In the genomic region with DNA sequence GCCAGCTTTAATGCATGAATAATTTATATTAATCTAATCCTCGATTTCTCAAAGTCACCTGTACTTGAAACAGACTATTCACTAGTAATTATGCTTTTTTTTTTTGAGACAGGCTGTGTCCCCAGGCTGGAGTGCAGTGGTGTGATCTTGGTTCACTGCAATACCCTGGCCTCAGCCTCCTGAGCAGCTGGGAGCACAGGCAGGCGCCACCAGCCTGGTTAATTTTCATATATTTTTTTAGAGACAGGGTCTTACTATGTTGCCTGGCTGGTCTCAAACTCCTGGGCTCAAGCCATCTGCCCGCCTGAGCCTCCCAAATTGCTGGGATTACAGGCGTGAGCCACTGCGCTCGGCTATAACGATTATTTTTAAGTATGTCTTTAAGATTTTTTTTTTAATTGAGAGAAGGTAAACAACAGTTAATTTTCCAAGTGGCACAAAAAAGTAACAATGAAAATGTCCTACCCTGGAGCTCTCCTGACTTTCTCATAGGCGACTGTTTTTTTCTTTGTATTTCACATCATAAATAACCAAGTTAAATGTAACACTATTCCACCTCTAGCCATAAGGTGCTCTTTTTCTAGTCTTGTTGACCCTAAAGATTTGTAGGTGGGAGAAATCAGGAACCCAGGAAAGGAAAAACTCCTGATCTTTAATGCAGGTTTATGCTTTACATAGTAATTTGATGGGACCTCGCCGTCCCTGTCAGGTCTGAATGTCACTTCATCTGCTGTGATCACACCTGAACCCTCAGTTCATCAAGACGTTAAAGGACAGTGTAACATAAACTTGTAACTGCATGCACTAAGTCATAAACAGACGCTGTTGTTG, we compare ENCODE assay signal across 7 cellular contexts. TPM values are rescaled to one million over a fixed set of nuclear protein-coding genes. Genes with fewer than 3 reads are reported as not detected.
A peak's percentile ranks its signal among the peaks of the same experiment; 100 is the strongest.
DNase-seq lines count a peak whose midpoint lies in the region; ATAC-seq and TF ChIP-seq lines count a peak whose summit lies in the region.

No MANE protein-coding gene starts in this region.

- CTCF ChIA-PET in T-cell (lab: Charles Lee) = interaction anchor here (0.5 to 5.9 kb wide), 14 partner anchors 8 to 529 kb away, joined by 3 to 31 read pairs (median 3); no protein-coding TSS in a partner anchor

- POLR2A ChIA-PET in T-cell (lab: Charles Lee) = interaction anchor here (0.5 to 2.4 kb wide), 10 partner anchors 14 to 513 kb away, joined by 3 to 12 read pairs (median 4); partner anchors contain the start of gene NDUFV2 (in 1 of the 2)

- H3K4me3 ChIP-seq in HFF-Myc (replicated peaks; ENCODE audit: low read depth, low read length) = peak overlapping the region; percentile 56
- peak overlapping the region; percentile 64 for H3K4me3 ChIP-seq in right cardiac atrium (ENCODE audit: low read length)

- no peaks in the 10 kb centered on the region for H3K9me3 ChIP-seq in right cardiac atrium (ENCODE audit: control insufficient read depth, low read length)

- H3K4me1 Mint-ChIP-seq in T-cell = peaks cover 59 to 69% (median 64%) of the 10 kb centered on the region in 3 donors
- H3K4me1 Mint-ChIP-seq in stimulated activated naive B cell treated with anti-CD40 and anti-IgM and Interleukin-4, amounts not matched to agents 10 μg/mL and 1 μg/mL and 100 μg/mL, for 72 hours = peaks cover 17 to 48% of the 10 kb centered on the region in 2 donors

- ATAC-seq in T-cell (replicated peaks in 1 of 4) (no peak), right cardiac atrium (no peak), GM18868 (IDR thresholded peaks at IDR 0.05; ENCODE audit: unreplicated experiment) (no peak)
- no peak for ATAC-seq in stimulated activated naive B cell treated with anti-CD40 and anti-IgM and Interleukin-4, amounts not matched to agents 10 μg/mL and 1 μg/mL and 100 μg/mL, for 72 hours (replicated peaks)

- peak overlapping the region; percentile 95 to 99 for H3K27ac Mint-ChIP-seq in T-cell
- H3K27ac Mint-ChIP-seq in stimulated activated naive B cell treated with anti-CD40 and anti-IgM and Interleukin-4, amounts not matched to agents 10 μg/mL and 1 μg/mL and 100 μg/mL, for 72 hours = peak overlapping the region; percentile 100

- no peaks in the 10 kb centered on the region for H3K9me3 Mint-ChIP-seq in T-cell
- no peaks in the 10 kb centered on the region for H3K9me3 Mint-ChIP-seq in stimulated activated naive B cell treated with anti-CD40 and anti-IgM and Interleukin-4, amounts not matched to agents 10 μg/mL and 1 μg/mL and 100 μg/mL, for 72 hours

- H3K4me1 ChIP-seq in right cardiac atrium (ENCODE audit: control insufficient read depth, insufficient read depth, low read length) = no peaks in the 10 kb centered on the region

- H3K4me3 Mint-ChIP-seq in T-cell = peak overlapping the region; percentile 93 to 98 (median 96)
- peak overlapping the region; percentile 92 to 95 for H3K4me3 Mint-ChIP-seq in stimulated activated naive B cell treated with anti-CD40 and anti-IgM and Interleukin-4, amounts not matched to agents 10 μg/mL and 1 μg/mL and 100 μg/mL, for 72 hours

- H3K27ac ChIP-seq in right cardiac atrium (ENCODE audit: low read length) = peak overlapping the region; percentile 83

- H3K36me3 Mint-ChIP-seq in T-cell = peaks cover 34% of the 10 kb centered on the region
- peaks cover 20 to 28% of the 10 kb centered on the region in 2 donors for H3K36me3 Mint-ChIP-seq in stimulated activated naive B cell treated with anti-CD40 and anti-IgM and Interleukin-4, amounts not matched to agents 10 μg/mL and 1 μg/mL and 100 μg/mL, for 72 hours

- DNase-seq in HFF-Myc (ENCODE audit: extremely low read depth, low read depth) (no peak), T-cell (no peak), right cardiac atrium (peak in 1 of 3 donors; percentile 37), globus pallidus (ENCODE audit: low spot score) (no peak)
- DNase-seq in stimulated activated naive B cell treated with anti-CD40 and anti-IgM and Interleukin-4, amounts not matched to agents 10 μg/mL and 1 μg/mL and 100 μg/mL, for 72 hours = no peak
- no peak for DNase-seq in effector CD8-positive, alpha-beta T cell (lab: John Stamatoyannopoulos, UW)

- 62% methylated on average over 12 of the region's 12 CpGs for WGBS in right cardiac atrium

- TF ChIP-seq CTCF in HFF-Myc (IDR thresholded peaks at IDR 0.05; ENCODE audit: low read depth, low read length, missing control alignments) = no peak

- no peaks in the 10 kb centered on the region for H3K27me3 ChIP-seq in right cardiac atrium (ENCODE audit: control insufficient read depth, insufficient read depth)

- intact Hi-C loops in right cardiac atrium (cut with DNase I) = loop anchor here in 1 of 4 donors (5.0 kb wide), 1 partner anchor 33 kb away; the partner anchor contains the start of gene NDUFV2

- H3K27me3 Mint-ChIP-seq in T-cell = no peaks in the 10 kb centered on the region
- H3K27me3 Mint-ChIP-seq in stimulated activated naive B cell treated with anti-CD40 and anti-IgM and Interleukin-4, amounts not matched to agents 10 μg/mL and 1 μg/mL and 100 μg/mL, for 72 hours = no peaks in the 10 kb centered on the region

RNA-seq across cellular contexts. Expression of gene ANKRD12, which starts 1.3 kb away (rescaled TPM):
- total RNA-seq in T-cell = 100 to 1,000 TPM; 183 to 211 (median 199) TPM
- total RNA-seq in right cardiac atrium = 10 to 100 TPM; 47.3 to 59.6 (median 51.3) TPM
- 7.3 TPM for polyA plus RNA-seq in right cardiac atrium

RNA-seq across cellular contexts. Expression of gene NDUFV2, which starts 32.8 kb away (rescaled TPM):
- total RNA-seq in T-cell (100 to 1,000 TPM; 148 to 201 (median 156) TPM), right cardiac atrium (100 to 1,000 TPM; 283 to 340 (median 304) TPM)
- 767 TPM for polyA plus RNA-seq in right cardiac atrium
